Comparison of ENCODE assay signal across 1 cellular context in the genomic region with DNA sequence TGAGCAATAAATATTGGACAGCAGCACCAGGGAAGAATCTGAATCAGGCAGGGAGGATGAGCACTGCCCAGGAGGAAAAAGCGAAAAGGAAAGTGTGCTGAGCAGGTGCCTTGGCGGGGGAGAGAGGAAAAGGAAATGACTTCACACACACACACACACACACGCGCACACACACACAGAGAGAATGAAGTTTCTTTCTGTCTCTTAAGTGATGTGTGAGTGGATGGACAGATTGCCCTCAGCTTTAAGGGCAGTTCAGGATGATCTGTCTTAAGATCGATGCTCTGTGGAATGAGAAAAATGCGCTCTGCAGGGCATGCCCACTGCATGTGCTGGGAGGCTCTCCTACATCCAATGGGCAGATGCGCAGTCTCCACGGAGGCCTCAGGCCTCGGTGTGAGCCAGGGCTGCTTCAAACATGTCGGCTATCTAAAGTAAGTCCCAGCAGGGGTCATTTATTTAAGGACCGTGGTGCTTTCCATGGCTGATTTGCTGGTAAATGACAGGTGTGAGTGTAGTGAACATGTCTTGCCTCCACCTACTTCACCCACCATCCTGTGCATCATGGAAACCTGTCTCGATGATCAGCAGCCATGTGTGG.
A peak's percentile ranks its signal among the peaks of the same experiment; 100 is the strongest.
TF ChIP-seq lines count a peak whose summit lies in the region.

No MANE protein-coding gene starts in this region.

TF ChIP-seq in HEK293, 187 proteins besides CTCF, POLR2A, EP300 and RAD21 (continued from another document):
- TF ChIP-seq HOXA7 (CRISPR knock-in tag; IDR thresholded peaks at IDR 0.05; ENCODE audit: borderline replicate concordance) (no peak), ZBTB17 (tag by site-specific recombination; IDR thresholded peaks at IDR 0.05) (peak; percentile 57), GLIS1 (tag by site-specific recombination; IDR thresholded peaks at IDR 0.05) (peak; percentile 60), ZNF596 (tag by site-specific recombination; IDR thresholded peaks at IDR 0.05) (no peak), ZNF366 (tag by site-specific recombination; conservative IDR thresholded peaks at IDR 0.05) (peak; percentile 91), ZIC2 (tag by site-specific recombination; IDR thresholded peaks at IDR 0.05) (0 out of 2 replicates have a peak, but pooled peaks have one; percentile 15), ZNF777 (tag by site-specific recombination; IDR thresholded peaks at IDR 0.05; ENCODE audit: borderline replicate concordance) (no peak), ZNF660 (tag by site-specific recombination; IDR thresholded peaks at IDR 0.05) (peak; percentile 13; the same call in 1 of the 2 replicates), YY1 (tag by site-specific recombination; IDR thresholded peaks at IDR 0.05) (no peak), ZNF211 (tag by site-specific recombination; IDR thresholded peaks at IDR 0.05; ENCODE audit: low read depth) (no peak), MYNN (tag by site-specific recombination; IDR thresholded peaks at IDR 0.05; ENCODE audit: borderline replicate concordance) (no peak), ZBTB20 (tag by site-specific recombination; IDR thresholded peaks at IDR 0.05) (0 out of 2 replicates have a peak, but pooled peaks have one; percentile 19), ZXDB (tag by site-specific recombination; IDR thresholded peaks at IDR 0.05) (peak; percentile 21; the same call in 1 of the 2 replicates), KLF9 (tag by site-specific recombination; IDR thresholded peaks at IDR 0.05; ENCODE audit: low read depth) (no peak), EGR2 (tag by site-specific recombination; IDR thresholded peaks at IDR 0.05; ENCODE audit: low read depth) (no peak), ZNF654 (tag by site-specific recombination; IDR thresholded peaks at IDR 0.05; ENCODE audit: low read depth) (no peak), KLF16 (tag by site-specific recombination; IDR thresholded peaks at IDR 0.05) (0 out of 2 replicates have a peak, but pooled peaks have one; percentile 22), ZBTB21 (tag by site-specific recombination; IDR thresholded peaks at IDR 0.05) (peak; percentile 73; the same call in 1 of the 2 replicates), ZNF416 (tag by site-specific recombination; IDR thresholded peaks at IDR 0.05) (no peak), YY2 (tag by site-specific recombination; IDR thresholded peaks at IDR 0.05) (0 out of 2 replicates have a peak, but pooled peaks have one; percentile 14), ZNF747 (tag by site-specific recombination; IDR thresholded peaks at IDR 0.05) (no peak), SP7 (tag by site-specific recombination; IDR thresholded peaks at IDR 0.05) (0 out of 2 replicates have a peak, but pooled peaks have one; percentile 16)
- TF ChIP-seq, protein P1, sequence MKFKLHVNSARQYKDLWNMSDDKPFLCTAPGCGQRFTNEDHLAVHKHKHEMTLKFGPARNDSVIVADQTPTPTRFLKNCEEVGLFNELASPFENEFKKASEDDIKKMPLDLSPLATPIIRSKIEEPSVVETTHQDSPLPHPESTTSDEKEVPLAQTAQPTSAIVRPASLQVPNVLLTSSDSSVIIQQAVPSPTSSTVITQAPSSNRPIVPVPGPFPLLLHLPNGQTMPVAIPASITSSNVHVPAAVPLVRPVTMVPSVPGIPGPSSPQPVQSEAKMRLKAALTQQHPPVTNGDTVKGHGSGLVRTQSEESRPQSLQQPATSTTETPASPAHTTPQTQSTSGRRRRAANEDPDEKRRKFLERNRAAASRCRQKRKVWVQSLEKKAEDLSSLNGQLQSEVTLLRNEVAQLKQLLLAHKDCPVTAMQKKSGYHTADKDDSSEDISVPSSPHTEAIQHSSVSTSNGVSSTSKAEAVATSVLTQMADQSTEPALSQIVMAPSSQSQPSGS (tag by site-specific recombination; IDR thresholded peaks at IDR 0.05; ENCODE audit: low read depth), result 0 out of 2 replicates have a peak, but pooled peaks have one; percentile 13
- TF ChIP-seq, protein P2, sequence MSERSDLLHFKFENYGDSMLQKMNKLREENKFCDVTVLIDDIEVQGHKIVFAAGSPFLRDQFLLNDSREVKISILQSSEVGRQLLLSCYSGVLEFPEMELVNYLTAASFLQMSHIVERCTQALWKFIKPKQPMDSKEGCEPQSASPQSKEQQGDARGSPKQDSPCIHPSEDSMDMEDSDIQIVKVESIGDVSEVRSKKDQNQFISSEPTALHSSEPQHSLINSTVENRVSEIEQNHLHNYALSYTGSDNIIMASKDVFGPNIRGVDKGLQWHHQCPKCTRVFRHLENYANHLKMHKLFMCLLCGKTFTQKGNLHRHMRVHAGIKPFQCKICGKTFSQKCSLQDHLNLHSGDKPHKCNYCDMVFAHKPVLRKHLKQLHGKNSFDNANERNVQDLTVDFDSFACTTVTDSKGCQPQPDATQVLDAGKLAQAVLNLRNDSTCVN (tag by site-specific recombination; optimal IDR thresholded peaks at IDR 0.05), result peak; percentile 38
- TF ChIP-seq, protein P3, sequence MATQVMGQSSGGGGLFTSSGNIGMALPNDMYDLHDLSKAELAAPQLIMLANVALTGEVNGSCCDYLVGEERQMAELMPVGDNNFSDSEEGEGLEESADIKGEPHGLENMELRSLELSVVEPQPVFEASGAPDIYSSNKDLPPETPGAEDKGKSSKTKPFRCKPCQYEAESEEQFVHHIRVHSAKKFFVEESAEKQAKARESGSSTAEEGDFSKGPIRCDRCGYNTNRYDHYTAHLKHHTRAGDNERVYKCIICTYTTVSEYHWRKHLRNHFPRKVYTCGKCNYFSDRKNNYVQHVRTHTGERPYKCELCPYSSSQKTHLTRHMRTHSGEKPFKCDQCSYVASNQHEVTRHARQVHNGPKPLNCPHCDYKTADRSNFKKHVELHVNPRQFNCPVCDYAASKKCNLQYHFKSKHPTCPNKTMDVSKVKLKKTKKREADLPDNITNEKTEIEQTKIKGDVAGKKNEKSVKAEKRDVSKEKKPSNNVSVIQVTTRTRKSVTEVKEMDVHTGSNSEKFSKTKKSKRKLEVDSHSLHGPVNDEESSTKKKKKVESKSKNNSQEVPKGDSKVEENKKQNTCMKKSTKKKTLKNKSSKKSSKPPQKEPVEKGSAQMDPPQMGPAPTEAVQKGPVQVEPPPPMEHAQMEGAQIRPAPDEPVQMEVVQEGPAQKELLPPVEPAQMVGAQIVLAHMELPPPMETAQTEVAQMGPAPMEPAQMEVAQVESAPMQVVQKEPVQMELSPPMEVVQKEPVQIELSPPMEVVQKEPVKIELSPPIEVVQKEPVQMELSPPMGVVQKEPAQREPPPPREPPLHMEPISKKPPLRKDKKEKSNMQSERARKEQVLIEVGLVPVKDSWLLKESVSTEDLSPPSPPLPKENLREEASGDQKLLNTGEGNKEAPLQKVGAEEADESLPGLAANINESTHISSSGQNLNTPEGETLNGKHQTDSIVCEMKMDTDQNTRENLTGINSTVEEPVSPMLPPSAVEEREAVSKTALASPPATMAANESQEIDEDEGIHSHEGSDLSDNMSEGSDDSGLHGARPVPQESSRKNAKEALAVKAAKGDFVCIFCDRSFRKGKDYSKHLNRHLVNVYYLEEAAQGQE (tag by site-specific recombination; IDR thresholded peaks at IDR 0.05), result peak; percentile 51; the same call in 1 of the 2 replicates
- TF ChIP-seq, protein P4, sequence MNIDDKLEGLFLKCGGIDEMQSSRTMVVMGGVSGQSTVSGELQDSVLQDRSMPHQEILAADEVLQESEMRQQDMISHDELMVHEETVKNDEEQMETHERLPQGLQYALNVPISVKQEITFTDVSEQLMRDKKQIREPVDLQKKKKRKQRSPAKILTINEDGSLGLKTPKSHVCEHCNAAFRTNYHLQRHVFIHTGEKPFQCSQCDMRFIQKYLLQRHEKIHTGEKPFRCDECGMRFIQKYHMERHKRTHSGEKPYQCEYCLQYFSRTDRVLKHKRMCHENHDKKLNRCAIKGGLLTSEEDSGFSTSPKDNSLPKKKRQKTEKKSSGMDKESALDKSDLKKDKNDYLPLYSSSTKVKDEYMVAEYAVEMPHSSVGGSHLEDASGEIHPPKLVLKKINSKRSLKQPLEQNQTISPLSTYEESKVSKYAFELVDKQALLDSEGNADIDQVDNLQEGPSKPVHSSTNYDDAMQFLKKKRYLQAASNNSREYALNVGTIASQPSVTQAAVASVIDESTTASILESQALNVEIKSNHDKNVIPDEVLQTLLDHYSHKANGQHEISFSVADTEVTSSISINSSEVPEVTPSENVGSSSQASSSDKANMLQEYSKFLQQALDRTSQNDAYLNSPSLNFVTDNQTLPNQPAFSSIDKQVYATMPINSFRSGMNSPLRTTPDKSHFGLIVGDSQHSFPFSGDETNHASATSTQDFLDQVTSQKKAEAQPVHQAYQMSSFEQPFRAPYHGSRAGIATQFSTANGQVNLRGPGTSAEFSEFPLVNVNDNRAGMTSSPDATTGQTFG (tag by site-specific recombination; IDR thresholded peaks at IDR 0.05; ENCODE audit: borderline replicate concordance), result no peak
- TF ChIP-seq, protein P5, sequence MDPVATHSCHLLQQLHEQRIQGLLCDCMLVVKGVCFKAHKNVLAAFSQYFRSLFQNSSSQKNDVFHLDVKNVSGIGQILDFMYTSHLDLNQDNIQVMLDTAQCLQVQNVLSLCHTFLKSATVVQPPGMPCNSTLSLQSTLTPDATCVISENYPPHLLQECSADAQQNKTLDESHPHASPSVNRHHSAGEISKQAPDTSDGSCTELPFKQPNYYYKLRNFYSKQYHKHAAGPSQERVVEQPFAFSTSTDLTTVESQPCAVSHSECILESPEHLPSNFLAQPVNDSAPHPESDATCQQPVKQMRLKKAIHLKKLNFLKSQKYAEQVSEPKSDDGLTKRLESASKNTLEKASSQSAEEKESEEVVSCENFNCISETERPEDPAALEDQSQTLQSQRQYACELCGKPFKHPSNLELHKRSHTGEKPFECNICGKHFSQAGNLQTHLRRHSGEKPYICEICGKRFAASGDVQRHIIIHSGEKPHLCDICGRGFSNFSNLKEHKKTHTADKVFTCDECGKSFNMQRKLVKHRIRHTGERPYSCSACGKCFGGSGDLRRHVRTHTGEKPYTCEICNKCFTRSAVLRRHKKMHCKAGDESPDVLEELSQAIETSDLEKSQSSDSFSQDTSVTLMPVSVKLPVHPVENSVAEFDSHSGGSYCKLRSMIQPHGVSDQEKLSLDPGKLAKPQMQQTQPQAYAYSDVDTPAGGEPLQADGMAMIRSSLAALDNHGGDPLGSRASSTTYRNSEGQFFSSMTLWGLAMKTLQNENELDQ (tag by site-specific recombination; IDR thresholded peaks at IDR 0.05; ENCODE audit: low read depth), result no peak
- TF ChIP-seq, protein P6, sequence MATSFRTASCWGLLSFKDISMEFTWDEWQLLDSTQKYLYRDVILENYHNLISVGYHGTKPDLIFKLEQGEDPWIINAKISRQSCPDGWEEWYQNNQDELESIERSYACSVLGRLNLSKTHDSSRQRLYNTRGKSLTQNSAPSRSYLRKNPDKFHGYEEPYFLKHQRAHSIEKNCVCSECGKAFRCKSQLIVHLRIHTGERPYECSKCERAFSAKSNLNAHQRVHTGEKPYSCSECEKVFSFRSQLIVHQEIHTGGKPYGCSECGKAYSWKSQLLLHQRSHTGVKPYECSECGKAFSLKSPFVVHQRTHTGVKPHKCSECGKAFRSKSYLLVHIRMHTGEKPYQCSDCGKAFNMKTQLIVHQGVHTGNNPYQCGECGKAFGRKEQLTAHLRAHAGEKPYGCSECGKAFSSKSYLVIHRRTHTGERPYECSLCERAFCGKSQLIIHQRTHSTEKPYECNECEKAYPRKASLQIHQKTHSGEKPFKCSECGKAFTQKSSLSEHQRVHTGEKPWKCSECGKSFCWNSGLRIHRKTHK (tag by site-specific recombination; IDR thresholded peaks at IDR 0.05), result no peak
- TF ChIP-seq, protein P7, sequence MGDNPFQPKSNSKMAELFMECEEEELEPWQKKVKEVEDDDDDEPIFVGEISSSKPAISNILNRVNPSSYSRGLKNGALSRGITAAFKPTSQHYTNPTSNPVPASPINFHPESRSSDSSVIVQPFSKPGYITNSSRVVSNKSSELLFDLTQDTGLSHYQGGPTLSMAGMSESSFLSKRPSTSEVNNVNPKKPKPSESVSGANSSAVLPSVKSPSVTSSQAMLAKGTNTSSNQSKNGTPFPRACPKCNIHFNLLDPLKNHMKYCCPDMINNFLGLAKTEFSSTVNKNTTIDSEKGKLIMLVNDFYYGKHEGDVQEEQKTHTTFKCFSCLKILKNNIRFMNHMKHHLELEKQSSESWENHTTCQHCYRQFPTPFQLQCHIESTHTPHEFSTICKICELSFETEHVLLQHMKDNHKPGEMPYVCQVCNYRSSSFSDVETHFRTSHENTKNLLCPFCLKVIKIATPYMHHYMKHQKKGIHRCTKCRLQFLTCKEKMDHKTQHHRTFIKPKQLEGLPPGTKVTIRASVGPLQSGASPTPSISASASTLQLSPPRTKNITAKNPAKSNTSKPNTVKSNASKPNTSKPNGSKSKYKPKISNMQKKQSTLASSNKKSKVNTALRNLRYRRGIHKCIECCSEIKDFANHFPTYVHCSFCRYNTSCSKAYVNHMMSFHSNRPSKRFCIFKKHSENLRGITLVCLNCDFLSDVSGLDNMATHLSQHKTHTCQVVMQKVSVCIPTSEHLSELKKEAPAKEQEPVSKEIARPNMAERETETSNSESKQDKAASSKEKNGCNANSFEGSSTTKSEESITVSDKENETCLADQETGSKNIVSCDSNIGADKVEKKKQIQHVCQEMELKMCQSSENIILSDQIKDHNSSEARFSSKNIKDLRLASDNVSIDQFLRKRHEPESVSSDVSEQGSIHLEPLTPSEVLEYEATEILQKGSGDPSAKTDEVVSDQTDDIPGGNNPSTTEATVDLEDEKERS (tag by site-specific recombination; IDR thresholded peaks at IDR 0.05), result peak; percentile 11; the same call in 1 of the 2 replicates
- TF ChIP-seq, protein P8, sequence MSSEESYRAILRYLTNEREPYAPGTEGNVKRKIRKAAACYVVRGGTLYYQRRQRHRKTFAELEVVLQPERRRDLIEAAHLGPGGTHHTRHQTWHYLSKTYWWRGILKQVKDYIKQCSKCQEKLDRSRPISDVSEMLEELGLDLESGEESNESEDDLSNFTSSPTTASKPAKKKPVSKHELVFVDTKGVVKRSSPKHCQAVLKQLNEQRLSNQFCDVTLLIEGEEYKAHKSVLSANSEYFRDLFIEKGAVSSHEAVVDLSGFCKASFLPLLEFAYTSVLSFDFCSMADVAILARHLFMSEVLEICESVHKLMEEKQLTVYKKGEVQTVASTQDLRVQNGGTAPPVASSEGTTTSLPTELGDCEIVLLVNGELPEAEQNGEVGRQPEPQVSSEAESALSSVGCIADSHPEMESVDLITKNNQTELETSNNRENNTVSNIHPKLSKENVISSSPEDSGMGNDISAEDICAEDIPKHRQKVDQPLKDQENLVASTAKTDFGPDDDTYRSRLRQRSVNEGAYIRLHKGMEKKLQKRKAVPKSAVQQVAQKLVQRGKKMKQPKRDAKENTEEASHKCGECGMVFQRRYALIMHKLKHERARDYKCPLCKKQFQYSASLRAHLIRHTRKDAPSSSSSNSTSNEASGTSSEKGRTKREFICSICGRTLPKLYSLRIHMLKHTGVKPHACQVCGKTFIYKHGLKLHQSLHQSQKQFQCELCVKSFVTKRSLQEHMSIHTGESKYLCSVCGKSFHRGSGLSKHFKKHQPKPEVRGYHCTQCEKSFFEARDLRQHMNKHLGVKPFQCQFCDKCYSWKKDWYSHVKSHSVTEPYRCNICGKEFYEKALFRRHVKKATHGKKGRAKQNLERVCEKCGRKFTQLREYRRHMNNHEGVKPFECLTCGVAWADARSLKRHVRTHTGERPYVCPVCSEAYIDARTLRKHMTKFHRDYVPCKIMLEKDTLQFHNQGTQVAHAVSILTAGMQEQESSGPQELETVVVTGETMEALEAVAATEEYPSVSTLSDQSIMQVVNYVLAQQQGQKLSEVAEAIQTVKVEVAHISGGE (tag by site-specific recombination; conservative IDR thresholded peaks at IDR 0.05; ENCODE audit: low read depth), result peak; percentile 73
TF ChIP-seq in HEK293: peak in this region for 26.
